23 cellular contexts compared by ENCODE assay signal in the genomic region with DNA sequence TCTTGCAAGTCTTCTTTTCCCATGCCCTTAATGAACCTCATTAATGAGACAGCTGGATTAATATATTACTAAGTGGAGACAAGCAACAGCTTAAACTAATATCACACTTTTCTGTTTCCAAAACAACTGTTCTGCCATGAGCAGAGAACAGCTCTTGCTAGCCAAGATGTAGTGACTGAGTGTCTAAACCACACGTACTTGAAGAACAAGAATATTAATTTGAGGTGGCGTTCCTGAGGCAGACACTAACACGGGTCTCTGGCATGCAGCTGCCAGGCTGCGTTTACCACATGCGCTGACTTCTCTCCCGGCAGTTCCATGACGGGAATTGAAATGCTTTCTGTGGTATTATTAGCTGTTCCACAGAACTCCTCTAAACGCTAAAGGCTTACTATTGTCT.
DNase-seq lines count a peak whose midpoint lies in the region; ATAC-seq and TF ChIP-seq lines count a peak whose summit lies in the region.
"Had no signal": no experiment of that assay in that cellular context is flagged by ENCODE, and none has a peak within 500 bp of the region (broad histone marks: within the 10 kb centered on the region; RNA-seq: fewer than 3 reads in every experiment).

No MANE protein-coding gene starts in this region.

- no peak overlapping the region for H3K9ac ChIP-seq in skeletal muscle tissue (ENCODE audit: low read depth in 1 of 3, low read length in 3 of 3)

- H3K27me3 ChIP-seq in skeletal muscle tissue (ENCODE audit: control insufficient read depth in 3 of 3, insufficient read depth in 3 of 3, low read length in 3 of 3): no peaks in the 10 kb centered on the region
- H3K27me3 ChIP-seq: breast epithelium, testis had no signal

- no peak for TF ChIP-seq CTCF in astrocyte of the cerebellum (IDR thresholded peaks at IDR 0.05; ENCODE audit: low read depth, low read length, missing control alignments)

- peak; percentile 36 to 67 for ATAC-seq in left cardiac atrium
- ATAC-seq in left colon: no peak
- ATAC-seq: activated CD8-positive, alpha-beta memory T cell treated with anti-CD3 and anti-CD28 coated beads, Interleukin-2, amount 10 ng/mL, durations not matched to agents 7 days and 5 days; CD8-positive, alpha-beta T cell; SK-N-SH treated with all-trans-retinoic acid at 6 μM for 48 hours; T-helper 17 cell had no signal

- no peak overlapping the region for H3K4me3 ChIP-seq in astrocyte of the cerebellum (ENCODE audit: low read depth, low read length)
- H3K4me3 ChIP-seq in skeletal muscle tissue (ENCODE audit: low read length in 3 of 3): no peak overlapping the region
- H3K4me3 ChIP-seq: breast epithelium, smooth muscle cell, testis had no signal

- H3K27ac ChIP-seq in skeletal muscle tissue (ENCODE audit: low read depth, low read length): peak overlapping the region; percentile 13
- H3K27ac ChIP-seq: testis had no signal

- H3K36me3 ChIP-seq in skeletal muscle tissue (ENCODE audit: control insufficient read depth in 3 of 3, insufficient read depth in 3 of 3, low read length in 3 of 3): peaks cover 0 to 2% (median 0%) of the 10 kb centered on the region in 3 donors
- H3K36me3 ChIP-seq: BE2C, breast epithelium had no signal

- no peaks in the 10 kb centered on the region for H3K9me3 ChIP-seq in skeletal muscle tissue (ENCODE audit: control insufficient read depth in 3 of 3, low read length in 3 of 3)
- H3K9me3 ChIP-seq: BE2C, breast epithelium, testis had no signal

- in situ Hi-C loops in astrocyte of the cerebellum (cut with HindIII; ENCODE audit: low sequenced_read_pairs): no loop called here

- peaks cover 0 to 3% (median 0%) of the 10 kb centered on the region in 3 donors for H3K4me1 ChIP-seq in skeletal muscle tissue (ENCODE audit: control insufficient read depth in 3 of 3, insufficient read depth in 3 of 3, low read length in 3 of 3)
- H3K4me1 ChIP-seq: BE2C, breast epithelium, testis had no signal

- intact Hi-C loops in left cardiac atrium (cut with DNase I) (no loop called here), left colon (cut with DNase I, micrococcal nuclease) (no loop called here)

- DNase-seq in AG20443 (ENCODE audit: low spot score): peak; percentile 59
- DNase-seq in astrocyte of the cerebellum (ENCODE audit: low read depth): peak; percentile 24
- DNase-seq in left cardiac atrium: no peak
- DNase-seq in middle frontal gyrus (ENCODE audit: extremely low spot score, low spot score): no peak
- no peak for DNase-seq in NCI-H446 treated with DMSO at 0.1 percent for 48 hours (lab: John Stamatoyannopoulos, UW)
- no peak for DNase-seq in NCI-H82 (lab: John Stamatoyannopoulos, UW)
- no peak for DNase-seq in left colon
- DNase-seq: activated CD8-positive, alpha-beta memory T cell treated with anti-CD3 and anti-CD28 coated beads, Interleukin-2, amount 10 ng/mL, durations not matched to agents 7 days and 5 days; activated naive CD4-positive, alpha-beta T cell treated with Interleukin-2 at 50 U/mL for 16 hours; BE2C; CD8-positive, alpha-beta T cell; glutamatergic neuron; NCI-H1092; NCI-H1694; NCI-H510A; OCI-M1; stimulated activated naive CD4-positive, alpha-beta T cell; T-helper 17 cell; testis had no signal

Comparison
In these comparisons a context has a peak if more than half of its experiments do, and no peak if none do; other contexts are left out.
1. DNase-seq: peak in AG20443 (single experiment) and astrocyte of the cerebellum (single experiment); none in left cardiac atrium (single experiment), middle frontal gyrus (single experiment), NCI-H446 treated with DMSO at 0.1 percent for 48 hours (single experiment), NCI-H82 (single experiment) and left colon (0 of 2).